ENCODE assay signal across 27 cellular contexts in genomic region chr1:219266524-219266923, GRCh38.
"Had no signal": no experiment of that assay in that cellular context is flagged by ENCODE, and none has a peak within 500 bp of the region (broad histone marks: within the 10 kb centered on the region; RNA-seq: fewer than 3 reads in every experiment).

No MANE protein-coding gene starts in this region.

- H3K27me3 ChIP-seq: cardiac muscle cell, Peyer's patch, SJSA1 had no signal

- H3K27ac ChIP-seq: cardiac muscle cell, Peyer's patch, SJSA1, WERI-Rb-1 had no signal

- H3K4me3 ChIP-seq: cardiac muscle cell, Peyer's patch, SJSA1 had no signal

- ATAC-seq: activated CD4-positive, alpha-beta T cell treated with anti-CD3 and anti-CD28 coated beads for 36 hours; activated CD8-positive, alpha-beta T cell treated with anti-CD3 and anti-CD28 coated beads for 36 hours; activated naive CD4-positive, alpha-beta T cell treated with anti-CD3 and anti-CD28 coated beads, Interleukin-2, amount 50 U/mL, for 72 hours; activated naive CD8-positive, alpha-beta T cell treated with anti-CD3 and anti-CD28 coated beads, Interleukin-2, amount 50 U/mL, for 24 hours; SK-N-SH treated with all-trans-retinoic acid at 6 μM for 48 hours had no signal

- DNase-seq: activated CD4-positive, alpha-beta T cell treated with anti-CD3 and anti-CD28 coated beads for 36 hours; activated CD8-positive, alpha-beta memory T cell treated with anti-CD3 and anti-CD28 coated beads, Interleukin-2, amount 50 U/mL, for 4 hours; activated CD8-positive, alpha-beta T cell treated with anti-CD3 and anti-CD28 coated beads for 36 hours; activated naive CD4-positive, alpha-beta T cell; activated naive CD8-positive, alpha-beta T cell treated with anti-CD3 and anti-CD28 coated beads, Interleukin-2, amount 50 U/mL, for 24 hours; activated T-cell treated with anti-CD3 and anti-CD28 coated beads, Interleukin-2, amount 50 U/mL, for 1 hour; amygdala; KG1; NCI-H1092; NCI-H1417; NCI-H1694; NCI-H2029; NCI-H2107; NCI-H2171 treated with DMSO at 0.1 percent for 48 hours; NCI-H226; NCI-H510A; NCI-H526 treated with DMSO at 0.1 percent for 48 hours; NCI-H82; Peyer's patch; SHP77; SW 1271; WERI-Rb-1 had no signal

- H3K9me3 ChIP-seq: Peyer's patch, SJSA1 had no signal

- FAIRE-seq: astrocyte had no signal

- H3K36me3 ChIP-seq: cardiac muscle cell, Peyer's patch, SJSA1, WERI-Rb-1 had no signal

- H3K4me1 ChIP-seq: Peyer's patch, SJSA1 had no signal
